Comparison of ENCODE assay signal across 14 cellular contexts in genomic region chr14:65485516-65485915, GRCh38.
"Had no signal": no experiment of that assay in that cellular context is flagged by ENCODE, and none has a peak within 500 bp of the region (broad histone marks: within the 10 kb centered on the region; RNA-seq: fewer than 3 reads in every experiment).

No MANE protein-coding gene starts in this region.

- H3K9me3 ChIP-seq: gastrocnemius medialis, neutrophil, stomach, thoracic aorta, vagina had no signal

- H3K36me3 ChIP-seq: gastrocnemius medialis, neutrophil, thoracic aorta, vagina had no signal

- DNase-seq: activated naive CD4-positive, alpha-beta T cell; aorta; effector CD8-positive, alpha-beta T cell; gastrocnemius medialis; islet precursor cell; naive B cell; stimulated activated CD4-positive, alpha-beta T cell treated with anti-CD3 and anti-CD28 coated beads, Interleukin-1b, Interleukin-23, amount 100 ng/mL, for 48 hours; stomach had no signal

- H3K27ac ChIP-seq: epithelial cell of prostate, gastrocnemius medialis, neutrophil, thoracic aorta, vagina had no signal

- H3K4me3 Mint-ChIP-seq: activated T-helper 1 cell treated with anti-CD3 and anti-CD28 coated beads, Interleukin-12 subunit alpha, Interleukin-12 subunit beta, Interleukin-2, Interleukin-4 antibody, amounts not matched to agents 30 ng/mL and 10 ng/mL and 1 ng/mL, durations not matched to agents 14 hours and 24 hours and 36 hours; naive B cell had no signal

- H3K9me3 Mint-ChIP-seq: activated T-helper 1 cell treated with anti-CD3 and anti-CD28 coated beads, Interleukin-12 subunit alpha, Interleukin-12 subunit beta, Interleukin-2, Interleukin-4 antibody, amounts not matched to agents 30 ng/mL and 10 ng/mL and 1 ng/mL, durations not matched to agents 14 hours and 24 hours and 36 hours; naive B cell had no signal

- H3K27me3 Mint-ChIP-seq: naive B cell had no signal

- H3K4me3 ChIP-seq: gastrocnemius medialis, lung, stomach, thoracic aorta, vagina had no signal

- H3K27ac Mint-ChIP-seq: activated T-helper 1 cell treated with anti-CD3 and anti-CD28 coated beads, Interleukin-12 subunit alpha, Interleukin-12 subunit beta, Interleukin-2, Interleukin-4 antibody, amounts not matched to agents 30 ng/mL and 10 ng/mL and 1 ng/mL, durations not matched to agents 14 hours and 24 hours and 36 hours had no signal

- H3K27me3 ChIP-seq: gastrocnemius medialis, neutrophil, stomach, vagina had no signal
